10 cellular contexts compared by ENCODE assay signal in the genomic region with DNA sequence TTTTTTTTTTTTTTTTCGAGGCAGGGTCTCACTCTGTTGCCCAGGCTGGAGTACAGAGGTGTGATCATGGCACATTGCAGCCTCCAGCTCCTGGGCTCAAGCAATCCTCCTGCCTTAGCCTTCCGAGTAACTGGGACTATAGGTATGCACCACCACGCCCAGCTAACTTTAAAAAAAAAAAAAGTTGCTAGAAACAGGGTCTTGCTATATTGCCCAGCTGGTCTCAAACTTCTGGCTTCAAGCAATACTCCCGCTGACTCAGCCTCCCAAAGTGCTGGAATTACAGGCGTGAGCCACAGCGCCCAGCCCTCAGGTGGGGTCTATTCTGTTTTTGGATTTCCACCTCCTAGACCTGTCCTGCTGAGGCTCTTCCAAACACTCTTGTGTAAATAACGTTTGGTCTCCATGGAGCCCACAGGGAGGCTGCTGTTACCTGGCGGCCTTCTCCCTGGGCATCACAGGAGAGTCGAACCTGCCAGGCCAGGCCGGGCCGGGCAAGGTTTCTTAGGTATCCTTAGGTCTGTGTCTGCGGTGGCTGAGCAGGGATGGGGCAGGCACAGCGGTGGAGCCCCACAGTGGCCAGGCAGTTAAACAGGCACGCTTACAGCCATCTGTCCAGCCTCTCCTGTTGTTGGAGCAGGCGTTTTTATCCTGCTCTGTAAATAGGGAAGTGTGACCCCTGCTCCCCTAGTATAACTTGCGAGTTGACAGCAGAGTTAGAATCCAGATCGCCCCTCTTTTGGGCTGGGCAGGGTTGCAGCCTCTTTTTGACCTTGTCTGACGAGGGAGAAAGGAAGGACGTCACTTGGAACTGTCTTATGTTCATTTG. TPM values are rescaled to one million over a fixed set of nuclear protein-coding genes. Genes with fewer than 3 reads are reported as not detected.
A peak's percentile ranks its signal among the peaks of the same experiment; 100 is the strongest.
DNase-seq lines count a peak whose midpoint lies in the region; ATAC-seq and TF ChIP-seq lines count a peak whose summit lies in the region.
"Had no signal": no experiment of that assay in that cellular context is flagged by ENCODE, and none has a peak within 500 bp of the region (broad histone marks: within the 10 kb centered on the region; RNA-seq: fewer than 3 reads in every experiment).

No MANE protein-coding gene starts in this region.

- in situ Hi-C loops in KBM-7 (cut with MboI; ENCODE audit: low pct_unique_long_range_greater_than_20kb, low sequenced_read_pairs): no loop called here

- POLR2A ChIA-PET in activated CD4-positive, alpha-beta T cell treated with anti-CD3 and anti-CD28 coated beads, Interleukin-2, amount 10 ng/mL, durations not matched to agents 7 days and 5 days (lab: Charles Lee): no interaction called here

- H3K27ac Mint-ChIP-seq in type B pancreatic cell: peak overlapping the region; percentile 40
- H3K27ac Mint-ChIP-seq in activated CD4-positive, alpha-beta T cell treated with anti-CD3 and anti-CD28 coated beads, Interleukin-2, amount 10 ng/mL, durations not matched to agents 7 days and 5 days: no peak overlapping the region
- no peak overlapping the region for H3K27ac Mint-ChIP-seq in immature natural killer cell
- H3K27ac Mint-ChIP-seq: natural killer cell treated with Interleukin-12 subunit alpha and Interleukin-12 subunit beta and Interleukin-15 and Interleukin-18, amount 100 ng/mL, for 72 hours had no signal

- WGBS in lung, 2 donors: 73 to 83% methylated on average over 19 of the region's 19 CpGs

- H3K36me3 ChIP-seq in lung (ENCODE audit: control insufficient read depth in 2 of 2, insufficient read depth in 2 of 2, low read length in 2 of 2): peaks cover 0 to 2% of the 10 kb centered on the region in 2 donors

- H3K4me1 Mint-ChIP-seq in type B pancreatic cell (ENCODE audit: unreplicated experiment): peaks cover 23% of the 10 kb centered on the region
- H3K4me1 Mint-ChIP-seq in activated CD4-positive, alpha-beta T cell treated with anti-CD3 and anti-CD28 coated beads, Interleukin-2, amount 10 ng/mL, durations not matched to agents 7 days and 5 days: peaks cover 14% of the 10 kb centered on the region
- H3K4me1 Mint-ChIP-seq in immature natural killer cell: peaks cover 12 to 15% of the 10 kb centered on the region in 2 donors

- H3K4me3 ChIP-seq in lung: no peak overlapping the region

- no peaks in the 10 kb centered on the region for H3K27me3 Mint-ChIP-seq in type B pancreatic cell
- no peaks in the 10 kb centered on the region for H3K27me3 Mint-ChIP-seq in activated CD4-positive, alpha-beta T cell treated with anti-CD3 and anti-CD28 coated beads, Interleukin-2, amount 10 ng/mL, durations not matched to agents 7 days and 5 days
- peaks cover 0 to 5% (median 3%) of the 10 kb centered on the region in 3 donors for H3K27me3 Mint-ChIP-seq in immature natural killer cell (ENCODE audit: low read depth in 3 of 3)
- H3K27me3 Mint-ChIP-seq: natural killer cell treated with Interleukin-12 subunit alpha and Interleukin-12 subunit beta and Interleukin-15 and Interleukin-18, amount 100 ng/mL, for 72 hours had no signal

- H3K27me3 ChIP-seq in lung (ENCODE audit: control insufficient read depth, insufficient read depth): no peaks in the 10 kb centered on the region

- H3K9me3 Mint-ChIP-seq in type B pancreatic cell (no peaks in the 10 kb centered on the region), immature natural killer cell (no peaks in the 10 kb centered on the region)
- H3K9me3 Mint-ChIP-seq in activated CD4-positive, alpha-beta T cell treated with anti-CD3 and anti-CD28 coated beads, Interleukin-2, amount 10 ng/mL, durations not matched to agents 7 days and 5 days: no peaks in the 10 kb centered on the region
- H3K9me3 Mint-ChIP-seq: natural killer cell treated with Interleukin-12 subunit alpha and Interleukin-12 subunit beta and Interleukin-15 and Interleukin-18, amount 100 ng/mL, for 72 hours had no signal

- TF ChIP-seq CTCF in lung (IDR thresholded peaks at IDR 0.05; ENCODE audit: control extremely low read depth, extremely low read depth): no peak
- peak; percentile 15 for TF ChIP-seq CTCF in type B pancreatic cell (conservative IDR thresholded peaks at IDR 0.05)

- H3K27ac ChIP-seq in lung (ENCODE audit: low read depth in 1 of 2, low read length in 1 of 2): peak overlapping the region; percentile 59 to 73

- H3K9me3 ChIP-seq in lung (ENCODE audit: control insufficient read depth in 2 of 2, insufficient read depth in 1 of 2, low read length in 1 of 2): peaks cover 0 to 2% of the 10 kb centered on the region in 2 donors

- H3K4me3 Mint-ChIP-seq in type B pancreatic cell: peak overlapping the region; percentile 0
- no peak overlapping the region for H3K4me3 Mint-ChIP-seq in activated CD4-positive, alpha-beta T cell treated with anti-CD3 and anti-CD28 coated beads, Interleukin-2, amount 10 ng/mL, durations not matched to agents 7 days and 5 days
- no peak overlapping the region for H3K4me3 Mint-ChIP-seq in immature natural killer cell
- H3K4me3 Mint-ChIP-seq: natural killer cell treated with Interleukin-12 subunit alpha and Interleukin-12 subunit beta and Interleukin-15 and Interleukin-18, amount 100 ng/mL, for 72 hours had no signal

- peak; percentile 79 for DNase-seq in DMS 273 (lab: John Stamatoyannopoulos, UW; ENCODE audit: unreplicated experiment)
- no peak for DNase-seq in DMS 273 treated with DMSO at 0.1 percent for 48 hours (lab: John Stamatoyannopoulos, UW)
- DNase-seq in dermis blood vessel endothelial cell: peak; percentile 23
- no peak for DNase-seq in lung (ENCODE audit: low spot score)
- no peak for DNase-seq in type B pancreatic cell (ENCODE audit: extremely low spot score, unreplicated experiment)
- DNase-seq in activated CD4-positive, alpha-beta T cell treated with anti-CD3 and anti-CD28 coated beads, Interleukin-2, amount 10 ng/mL, durations not matched to agents 7 days and 5 days: no peak
- no peak for DNase-seq in KBM-7
- DNase-seq in immature natural killer cell: no peak
- DNase-seq: NCI-H1105 had no signal

- ATAC-seq in lung (ENCODE audit: insufficient read depth, low FRiP score): no peak

- peaks cover 3% of the 10 kb centered on the region for H3K36me3 Mint-ChIP-seq in type B pancreatic cell
- H3K36me3 Mint-ChIP-seq in activated CD4-positive, alpha-beta T cell treated with anti-CD3 and anti-CD28 coated beads, Interleukin-2, amount 10 ng/mL, durations not matched to agents 7 days and 5 days (ENCODE audit: low read depth): peaks cover 13% of the 10 kb centered on the region
- peaks cover 0 to 7% (median 0%) of the 10 kb centered on the region in 3 donors for H3K36me3 Mint-ChIP-seq in immature natural killer cell
- H3K36me3 Mint-ChIP-seq: natural killer cell treated with Interleukin-12 subunit alpha and Interleukin-12 subunit beta and Interleukin-15 and Interleukin-18, amount 100 ng/mL, for 72 hours had no signal

- peaks cover 17 to 20% of the 10 kb centered on the region in 2 donors for H3K4me1 ChIP-seq in lung (ENCODE audit: control insufficient read depth in 2 of 2, insufficient read depth in 2 of 2, low read length in 2 of 2)

- CTCF ChIA-PET in activated CD4-positive, alpha-beta T cell treated with anti-CD3 and anti-CD28 coated beads, Interleukin-2, amount 10 ng/mL, durations not matched to agents 7 days and 5 days (lab: Charles Lee): interaction anchor here (0.6 to 1.2 kb wide), 3 partner anchors 9 to 119 kb away, joined by 3 to 4 read pairs (median 3); no protein-coding TSS in a partner anchor

RNA-seq across cellular contexts. Expression of a gene that starts 18.8 kb away (rescaled TPM):
- total RNA-seq in dermis blood vessel endothelial cell: 61.8 and 77.2 TPM in 2 replicates
- 10 to 100 TPM; 32.5 to 79.2 TPM for total RNA-seq in lung
- 10 to 100 TPM; 49.3 to 76.9 TPM for polyA plus RNA-seq in lung
- total RNA-seq in type B pancreatic cell (ENCODE audit: low replicate concordance): 54.9 and 57.5 TPM in 2 replicates
- 10 to 100 TPM; 52.7 to 56.0 TPM for total RNA-seq in activated CD4-positive, alpha-beta T cell treated with anti-CD3 and anti-CD28 coated beads, Interleukin-2, amount 10 ng/mL, durations not matched to agents 7 days and 5 days
- 1 to 10 TPM; 1.7 to 4.7 (median 3.2) TPM for polyA plus RNA-seq in immature natural killer cell

RNA-seq across cellular contexts. Expression of a gene that starts 33.1 kb away (rescaled TPM):
- 0.33 and 1.7 TPM in 2 replicates for total RNA-seq in dermis blood vessel endothelial cell
- 1 to 10 TPM; 1.6 to 4.2 TPM for total RNA-seq in lung
- polyA plus RNA-seq in lung: 1 to 10 TPM; 1.7 to 2.7 TPM
- total RNA-seq in type B pancreatic cell (ENCODE audit: low replicate concordance): 2.4 and 3.8 TPM in 2 replicates
- total RNA-seq in activated CD4-positive, alpha-beta T cell treated with anti-CD3 and anti-CD28 coated beads, Interleukin-2, amount 10 ng/mL, durations not matched to agents 7 days and 5 days: 1 to 10 TPM; 1.8 to 2.2 TPM
- not detected for polyA plus RNA-seq in immature natural killer cell

RNA-seq across cellular contexts. Expression of a gene that starts 39.4 kb away (rescaled TPM):
- total RNA-seq in dermis blood vessel endothelial cell: not detected in 2 replicates
- not detected for total RNA-seq in lung
- polyA plus RNA-seq in lung: not detected
- 1.1 TPM in 2 replicates for total RNA-seq in type B pancreatic cell (ENCODE audit: low replicate concordance)
- not detected for total RNA-seq in activated CD4-positive, alpha-beta T cell treated with anti-CD3 and anti-CD28 coated beads, Interleukin-2, amount 10 ng/mL, durations not matched to agents 7 days and 5 days
- polyA plus RNA-seq in immature natural killer cell: not detected
- total RNA-seq: natural killer cell treated with Interleukin-12 subunit alpha and Interleukin-12 subunit beta and Interleukin-15 and Interleukin-18, amount 100 ng/mL, for 72 hours had no signal

RNA-seq across cellular contexts. Expression of a gene that starts 55.7 kb away (rescaled TPM):
- total RNA-seq in dermis blood vessel endothelial cell (195 and 296 TPM in 2 replicates), lung (10 to 100 TPM; 37.4 to 55.0 TPM), type B pancreatic cell (ENCODE audit: low replicate concordance) (78.3 and 182 TPM in 2 replicates)
- polyA plus RNA-seq in lung (10 to 100 TPM; 15.8 to 26.2 TPM), immature natural killer cell (not detected)
- total RNA-seq in activated CD4-positive, alpha-beta T cell treated with anti-CD3 and anti-CD28 coated beads, Interleukin-2, amount 10 ng/mL, durations not matched to agents 7 days and 5 days: under 1 TPM in 1 of 2 experiments, not detected in 1; 0.12 TPM
- total RNA-seq: natural killer cell treated with Interleukin-12 subunit alpha and Interleukin-12 subunit beta and Interleukin-15 and Interleukin-18, amount 100 ng/mL, for 72 hours had no signal

Comparison
In these comparisons a context has a peak if more than half of its experiments do, and no peak if none do; other contexts are left out.
1. DNase-seq: peak in DMS 273 (single experiment) and dermis blood vessel endothelial cell (single experiment); none in DMS 273 treated with DMSO at 0.1 percent for 48 hours (single experiment), lung (single experiment), type B pancreatic cell (single experiment), activated CD4-positive, alpha-beta T cell treated with anti-CD3 and anti-CD28 coated beads, Interleukin-2, amount 10 ng/mL, durations not matched to agents 7 days and 5 days (single experiment), KBM-7 (single experiment) and immature natural killer cell (0 of 3).